ENCODE assay signal across 8 cellular contexts in the genomic region with DNA sequence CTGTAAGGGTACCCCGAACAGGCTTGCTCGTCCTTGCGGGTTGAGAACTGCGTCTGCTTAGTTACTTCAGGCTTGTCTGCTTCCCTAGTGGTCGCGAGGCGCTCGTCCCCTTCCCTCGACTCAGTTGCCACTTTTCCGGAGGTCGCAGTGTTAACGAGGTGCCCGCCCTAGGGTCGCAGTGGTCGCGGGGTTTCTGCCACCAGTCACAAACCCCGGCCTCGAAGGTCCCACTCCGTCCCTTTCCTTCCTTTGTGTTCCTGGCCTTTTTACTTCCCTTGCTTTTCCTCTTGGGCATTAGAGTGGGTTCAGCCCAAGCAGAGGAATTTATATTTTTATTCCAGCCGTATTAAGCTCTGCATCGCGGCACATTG. TPM values are rescaled to one million over a fixed set of nuclear protein-coding genes. Genes with fewer than 3 reads are reported as not detected.
A peak's percentile ranks its signal among the peaks of the same experiment; 100 is the strongest.
DNase-seq lines count a peak whose midpoint lies in the region; ATAC-seq and TF ChIP-seq lines count a peak whose summit lies in the region.

No MANE protein-coding gene starts in this region.

- no peak for DNase-seq in OCI-LY7 (ENCODE audit: low spot score)
- no peak for DNase-seq in epithelial cell of proximal tubule (ENCODE audit: low read depth)
- DNase-seq in psoas muscle, result no peak
- DNase-seq in head of caudate nucleus, result no peak
- no peak for DNase-seq in GM20000 (ENCODE audit: low spot score)
- no peak for DNase-seq in GF-D8 (lab: John Stamatoyannopoulos, UW)
- no peak for DNase-seq in activated CD4-positive, alpha-beta T cell treated with anti-CD3 and anti-CD28 coated beads for 4 hours

- no peaks in the 10 kb centered on the region for H3K9me2 ChIP-seq in OCI-LY7 (ENCODE audit: insufficient read depth, low read length)

- TF ChIP-seq CTCF in OCI-LY7 (conservative IDR thresholded peaks at IDR 0.05; ENCODE audit: low read length), result peak; percentile 43; the same call in 1 of the 2 replicates
- no peak for TF ChIP-seq CTCF in epithelial cell of proximal tubule (conservative IDR thresholded peaks at IDR 0.05; ENCODE audit: low read depth, low read length)
- TF ChIP-seq CTCF in psoas muscle (IDR thresholded peaks at IDR 0.05), result no peak
- TF ChIP-seq CTCF in GM20000 (IDR thresholded peaks at IDR 0.05; ENCODE audit: extremely low read depth, missing control alignments), result no peak

- ATAC-seq in GM18502 (IDR thresholded peaks at IDR 0.05; ENCODE audit: poor library complexity, unreplicated experiment) (peak; percentile 13), psoas muscle (peak in 1 of 4 donors; percentile 9)

- 0% methylated on average over 22 of the region's 22 CpGs for WGBS in psoas muscle, 3 donors

- peak overlapping the region; percentile 59 for H2AFZ ChIP-seq in OCI-LY7 (ENCODE audit: low read length)

- peaks cover 30% of the 10 kb centered on the region for H3K36me3 ChIP-seq in OCI-LY7 (ENCODE audit: insufficient read depth, low read length)
- peaks cover 0 to 25% of the 10 kb centered on the region in 2 donors for H3K36me3 ChIP-seq in psoas muscle (ENCODE audit: insufficient read depth in 1 of 2, low read depth in 1 of 2)

- H3K4me2 ChIP-seq in OCI-LY7 (ENCODE audit: low read length), result peak overlapping the region; percentile 88

- peaks cover 56% of the 10 kb centered on the region for H3K79me2 ChIP-seq in OCI-LY7 (ENCODE audit: insufficient read depth, low read depth, low read length)

- H3K27me3 ChIP-seq in psoas muscle (ENCODE audit: insufficient read depth in 3 of 3, low read length in 2 of 3), result no peaks in the 10 kb centered on the region

- CTCF ChIA-PET in OCI-LY7 (lab: Charles Lee; ENCODE audit: unreplicated experiment), result interaction anchor here (0.6 to 2.1 kb wide), 2 partner anchors 35 to 92 kb away, joined by 4 read pairs; no protein-coding TSS in a partner anchor

- no peaks in the 10 kb centered on the region for H3K9me3 ChIP-seq in OCI-LY7 (ENCODE audit: low read length)
- no peaks in the 10 kb centered on the region for H3K9me3 ChIP-seq in psoas muscle

- 0 out of 2 replicates have a peak, but pooled peaks cover 8% of the 10 kb centered on the region for H4K20me1 ChIP-seq in OCI-LY7 (ENCODE audit: insufficient read depth, low read length)

- TSS peak; percentile 82 for BruUV-seq in OCI-LY7 (replicated peaks; lab: Mats Ljungman, UMichigan)

- intact Hi-C loops in OCI-LY7 (cut with micrococcal nuclease; ENCODE audit: unreplicated experiment) (loop anchor here (2.0 to 5.0 kb wide), 2 partner anchors 37 to 51 kb away; a partner anchor contains a TSS), psoas muscle (cut with DNase I) (loop anchor here in 1 of 2 donors (5.0 kb wide), 1 partner anchor 67 kb away; a partner anchor contains a TSS), head of caudate nucleus (cut with DNase I) (loop anchor here (10.0 kb wide), 1 partner anchor 91 kb away; no protein-coding TSS in a partner anchor)

- peak overlapping the region; percentile 72 for H3K27ac ChIP-seq in OCI-LY7 (ENCODE audit: low read depth, low read length, poor library complexity, severe bottlenecking)
- peak overlapping the region; percentile 96 for H3K27ac ChIP-seq in psoas muscle

- H3K4me3 ChIP-seq in OCI-LY7 (ENCODE audit: low read depth, low read length, poor library complexity, severe bottlenecking), result peak overlapping the region; percentile 86
- H3K4me3 ChIP-seq in epithelial cell of proximal tubule (ENCODE audit: low read depth, low read length), result peak overlapping the region; percentile 100
- peak overlapping the region; percentile 98 for H3K4me3 ChIP-seq in psoas muscle

- POLR2A ChIA-PET in OCI-LY7 (lab: Charles Lee), result interaction anchor here (0.6 to 1.8 kb wide), 15 partner anchors 8 to 252 kb away, joined by 3 to 8 read pairs (median 3); a partner anchor contains a TSS

- peaks cover 19% of the 10 kb centered on the region for H3K4me1 ChIP-seq in OCI-LY7 (ENCODE audit: insufficient read depth, low read length, poor library complexity, severe bottlenecking)
- H3K4me1 ChIP-seq in psoas muscle, result peaks cover 14% of the 10 kb centered on the region

RNA-seq across cellular contexts. Expression of a gene that starts 0.3 kb away (rescaled TPM):
- total RNA-seq in OCI-LY7 (2014; rRNA removed; shearing (Covaris generic)), result 129 and 130 TPM in 2 replicates
- total RNA-seq in OCI-LY7 (2022), result 187 and 219 TPM in 2 replicates
- total RNA-seq in epithelial cell of proximal tubule, result 43.2 and 57.4 TPM in 2 replicates
- total RNA-seq in psoas muscle, result 10 to 100 TPM; 19.3 to 32.9 (median 22.0) TPM
- polyA plus RNA-seq in psoas muscle, result 10 to 100 TPM; 15.1 to 24.7 (median 17.1) TPM

RNA-seq across cellular contexts. Expression of a gene that starts 23.0 kb away (rescaled TPM):
- total RNA-seq in OCI-LY7 (2014; rRNA removed; shearing (Covaris generic)), result 286 and 296 TPM in 2 replicates
- 628 and 714 TPM in 2 replicates for total RNA-seq in OCI-LY7 (2022)
- total RNA-seq in epithelial cell of proximal tubule, result 130 and 166 TPM in 2 replicates
- total RNA-seq in psoas muscle, result 100 to 1,000 TPM; 161 to 203 (median 185) TPM
- polyA plus RNA-seq in psoas muscle, result 10 to 100 TPM; 50.1 to 60.4 (median 56.2) TPM

RNA-seq across cellular contexts. Expression of a gene that starts 51.5 kb away (rescaled TPM):
- total RNA-seq in OCI-LY7 (2014; rRNA removed; shearing (Covaris generic)), result 121 and 140 TPM in 2 replicates
- 251 and 253 TPM in 2 replicates for total RNA-seq in OCI-LY7 (2022)
- 539 and 692 TPM in 2 replicates for total RNA-seq in epithelial cell of proximal tubule
- 100 to 1,000 TPM in 2 of 4 donors, 10 to 100 TPM in 2; 50.1 to 232 (median 85.0) TPM for total RNA-seq in psoas muscle
- 100 to 1,000 TPM in 1 of 3 donors, 10 to 100 TPM in 2; 79.2 to 164 (median 92.6) TPM for polyA plus RNA-seq in psoas muscle

RNA-seq across cellular contexts. Expression of a gene that starts 55.6 kb away (rescaled TPM):
- total RNA-seq in OCI-LY7 (2014; rRNA removed; shearing (Covaris generic)), result 52.3 and 77.6 TPM in 2 replicates
- total RNA-seq in OCI-LY7 (2022), result 106 and 122 TPM in 2 replicates
- 15.3 and 19.5 TPM in 2 replicates for total RNA-seq in epithelial cell of proximal tubule
- total RNA-seq in psoas muscle, result 10 to 100 TPM; 21.3 to 40.6 (median 30.2) TPM
- polyA plus RNA-seq in psoas muscle, result 10 to 100 TPM; 13.8 to 37.4 (median 27.3) TPM

RNA-seq across cellular contexts. Expression of a gene that starts 55.9 kb away (rescaled TPM):
- 123 and 127 TPM in 2 replicates for total RNA-seq in OCI-LY7 (2014; rRNA removed; shearing (Covaris generic))
- 90.2 and 103 TPM in 2 replicates for total RNA-seq in OCI-LY7 (2022)
- 91.2 and 95.6 TPM in 2 replicates for total RNA-seq in epithelial cell of proximal tubule
- total RNA-seq in psoas muscle, result 100 to 1,000 TPM; 105 to 161 (median 131) TPM
- polyA plus RNA-seq in psoas muscle, result 100 to 1,000 TPM in 2 of 3 donors, 10 to 100 TPM in 1; 98.2 to 165 (median 122) TPM
